8 cellular contexts compared by ENCODE assay signal in genomic region chr12:110100315-110100970, GRCh38. TPM values are rescaled to one million over a fixed set of nuclear protein-coding genes. Genes with fewer than 3 reads are reported as not detected.
DNase-seq lines count a peak whose midpoint lies in the region; ATAC-seq and TF ChIP-seq lines count a peak whose summit lies in the region.

No MANE protein-coding gene starts in this region.

- no peaks in the 10 kb centered on the region for H3K79me2 ChIP-seq in GM23248 (ENCODE audit: insufficient read depth)

- 54 to 58% methylated on average over 8 of the region's 8 CpGs for whole genome bisulfite sequencing in GM23248 (ENCODE audit: low coverage in 1 of 2, low lambda C conversion rate in 2 of 2, missing lambda C conversion rate in 2 of 2), 2 experiments
- 54 to 60% (median 55%) methylated on average over 8 of the region's 8 CpGs for WGBS in ovary, 3 donors
- WGBS in upper lobe of left lung, 2 donors, result 52 to 53% methylated on average over 8 of the region's 8 CpGs

- no peaks in the 10 kb centered on the region for H3K36me3 ChIP-seq in GM23248 (ENCODE audit: low read depth)
- H3K36me3 ChIP-seq in ovary, result no peaks in the 10 kb centered on the region
- no peaks in the 10 kb centered on the region for H3K36me3 ChIP-seq in upper lobe of left lung

- H2AFZ ChIP-seq in GM23248, result peak overlapping the region; percentile 7; the same call in 1 of the 2 replicates

- H3K4me1 ChIP-seq in GM23248 (ENCODE audit: insufficient read depth), result no peaks in the 10 kb centered on the region
- no peaks in the 10 kb centered on the region for H3K4me1 ChIP-seq in foreskin keratinocyte
- no peaks in the 10 kb centered on the region for H3K4me1 ChIP-seq in ovary (ENCODE audit: insufficient read depth)
- peaks cover 0 to 8% (median 7%) of the 10 kb centered on the region in 4 donors for H3K4me1 ChIP-seq in upper lobe of left lung

- H3K4me3 ChIP-seq in GM23248 (no peak overlapping the region), ovary (no peak overlapping the region), upper lobe of left lung (no peak overlapping the region)

- intact Hi-C loops in ovary (cut with DNase I), result loop anchor here (1.0 to 10.0 kb wide), 6 partner anchors 122 to 331 kb away; partner anchors contain the start of gene ATP2A2 (in 2 of the 4)

- TF ChIP-seq CTCF in LNCAP (IDR thresholded peaks at IDR 0.05) (peak; percentile 90), foreskin keratinocyte (conservative IDR thresholded peaks at IDR 0.05) (peak; percentile 90), ovary (IDR thresholded peaks at IDR 0.05) (peak; percentile 84 to 95 (median 90)), upper lobe of left lung (IDR thresholded peaks at IDR 0.05) (peak; percentile 80 to 94 (median 90))

- H3F3A ChIP-seq in GM23248 (ENCODE audit: insufficient read depth), result no peaks in the 10 kb centered on the region

- no peak for TF ChIP-seq EP300 in ovary (IDR thresholded peaks at IDR 0.05)
- no peak for TF ChIP-seq EP300 in upper lobe of left lung (IDR thresholded peaks at IDR 0.05)

- TF ChIP-seq POLR2A in ovary (IDR thresholded peaks at IDR 0.05), result no peak
- TF ChIP-seq POLR2A in upper lobe of left lung (IDR thresholded peaks at IDR 0.05), result no peak

- no peak overlapping the region for H3K27ac ChIP-seq in GM23248
- H3K27ac ChIP-seq in foreskin keratinocyte, result no peak overlapping the region
- H3K27ac ChIP-seq in ovary, result no peak overlapping the region
- no peak overlapping the region for H3K27ac ChIP-seq in upper lobe of left lung

- H4K20me1 ChIP-seq in GM23248 (ENCODE audit: insufficient read depth), result no peaks in the 10 kb centered on the region

- no peaks in the 10 kb centered on the region for H3K9me3 ChIP-seq in GM23248 (ENCODE audit: low read depth)
- no peaks in the 10 kb centered on the region for H3K9me3 ChIP-seq in ovary
- no peaks in the 10 kb centered on the region for H3K9me3 ChIP-seq in upper lobe of left lung

- no peak overlapping the region for H3K4me2 ChIP-seq in GM23248 (ENCODE audit: unreplicated experiment)

- H3K27me3 ChIP-seq in GM23248 (replicated peaks; ENCODE audit: insufficient read depth) (no peaks in the 10 kb centered on the region), foreskin keratinocyte (no peaks in the 10 kb centered on the region), ovary (no peaks in the 10 kb centered on the region), upper lobe of left lung (no peaks in the 10 kb centered on the region)

- ATAC-seq in foreskin keratinocyte, result peak; percentile 49
- peak; percentile 86 to 88 for ATAC-seq in upper lobe of left lung (ENCODE audit: low FRiP score in 2 of 2)

- no peaks in the 10 kb centered on the region for H3K9me2 ChIP-seq in GM23248 (ENCODE audit: insufficient read depth)

- no peak overlapping the region for H3K9ac ChIP-seq in GM23248

- peak; percentile 74 for DNase-seq in GDM1 (lab: John Stamatoyannopoulos, UW)
- DNase-seq in GM23248, result peak; percentile 74
- DNase-seq in SHP77 (lab: John Stamatoyannopoulos, UW), result peak; percentile 60 to 62
- peak; percentile 20 for DNase-seq in activated effector memory CD4-positive, alpha-beta T cell treated with Interleukin-2 at 50 U/mL for 16 hours
- peak; percentile 18 to 40 for DNase-seq in foreskin keratinocyte
- DNase-seq in ovary, result peak; percentile 60 to 83 (median 73)
- peak in 1 of 2 donors; percentile 67 for DNase-seq in upper lobe of left lung

- in situ Hi-C loops in GM23248 (cut with MboI), result no loop called here

RNA-seq across cellular contexts. Expression of gene IFT81, which starts 23.7 kb away (rescaled TPM):
- total RNA-seq in GM23248 (2014; rRNA removed; shearing (Covaris generic)), result 9.5 and 9.7 TPM in 2 replicates
- 10.6 and 14.0 TPM in 2 replicates for polyA plus RNA-seq in GM23248 (2016; fragmentation: Nextera tagmentation; extraction: Ambion mirVana)
- total RNA-seq in foreskin keratinocyte, result 9.8 TPM in 2 replicates
- polyA plus RNA-seq in foreskin keratinocyte, result 4.3 and 4.6 TPM in 2 replicates
- total RNA-seq in ovary, result 10 to 100 TPM; 15.5 to 22.3 (median 18.4) TPM
- 10 to 100 TPM; 10.4 to 12.1 TPM for polyA plus RNA-seq in ovary
- 10 to 100 TPM in 3 of 6 donors, 1 to 10 TPM in 3; 7.7 to 39.1 (median 10.8) TPM for total RNA-seq in upper lobe of left lung

RNA-seq across cellular contexts. Expression of gene C12orf76, which starts 52.1 kb away (rescaled TPM):
- total RNA-seq in GM23248 (2014; rRNA removed; shearing (Covaris generic)), result 21.2 and 29.7 TPM in 2 replicates
- polyA plus RNA-seq in GM23248 (2016; fragmentation: Nextera tagmentation; extraction: Ambion mirVana) (8.5 and 12.3 TPM in 2 replicates), foreskin keratinocyte (3.1 and 3.7 TPM in 2 replicates), ovary (10 to 100 TPM; 17.8 to 20.5 TPM)
- total RNA-seq in foreskin keratinocyte (3.4 and 4.0 TPM in 2 replicates), ovary (10 to 100 TPM; 11.6 to 24.9 (median 15.3) TPM), upper lobe of left lung (10 to 100 TPM in 5 of 6 donors, 1 to 10 TPM in 1; 8.4 to 30.5 (median 19.6) TPM)
